ENCODE assay signal across 19 cellular contexts in the genomic region with DNA sequence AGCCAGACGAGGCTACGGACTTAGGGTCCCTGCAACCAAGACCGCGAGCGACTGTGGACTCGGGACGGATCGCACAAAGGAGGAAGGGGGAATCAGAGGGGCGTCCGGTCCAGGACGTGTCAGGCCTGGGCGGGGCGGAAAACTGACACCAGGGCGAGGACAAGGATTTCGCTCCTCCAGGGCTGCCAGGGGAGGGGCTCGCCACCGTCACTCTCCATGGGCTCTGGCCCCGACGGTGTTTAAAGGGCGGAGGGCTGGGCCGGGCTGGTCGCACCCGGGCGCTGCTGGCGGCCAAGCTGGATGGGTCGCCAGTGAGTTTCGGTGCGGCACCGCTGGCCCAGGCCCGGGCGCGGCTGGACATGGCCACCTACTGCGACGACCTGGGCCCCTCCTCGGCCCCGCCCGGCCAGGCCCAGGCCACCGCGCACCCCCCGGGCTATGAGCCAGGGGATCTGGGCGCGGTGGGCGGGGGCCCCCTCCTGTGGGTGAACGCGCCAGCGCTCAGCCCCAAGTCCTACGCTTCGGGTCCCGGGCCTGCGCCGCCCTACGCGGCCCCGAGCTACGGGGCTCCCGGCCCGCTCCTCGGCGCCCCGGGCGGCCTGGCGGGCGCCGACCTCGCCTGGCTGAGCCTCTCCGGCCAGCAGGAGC. TPM values are rescaled to one million over a fixed set of nuclear protein-coding genes. Genes with fewer than 3 reads are reported as not detected.
DNase-seq lines count a peak whose midpoint lies in the region; ATAC-seq, FAIRE-seq and TF ChIP-seq lines count a peak whose summit lies in the region.
"Had no signal": no experiment of that assay in that cellular context is flagged by ENCODE, and none has a peak within 500 bp of the region (broad histone marks: within the 10 kb centered on the region; RNA-seq: fewer than 3 reads in every experiment).

Gene FOXI2 (plus strand): TSS at position 271 of the 648 bp plus-strand sequence. CDS start 89 bp downstream, at position 360.

- no peaks in the 10 kb centered on the region for H4K20me1 ChIP-seq in GM23338 (replicated peaks; ENCODE audit: insufficient read depth)

- H3K4me1 ChIP-seq in GM23338 (ENCODE audit: insufficient read depth) (peaks cover 22% of the 10 kb centered on the region), ectodermal cell (ENCODE audit: control insufficient read depth, insufficient read depth, low read length) (peaks cover 21% of the 10 kb centered on the region), prostate gland (replicated peaks) (no peaks in the 10 kb centered on the region), right lobe of liver (peaks cover 0 to 5% (median 0%) of the 10 kb centered on the region in 4 donors)

- no peak for FAIRE-seq in D721Med (lab: Jason Lieb, UNC)
- FAIRE-seq: colon, K562, keratinocyte had no signal

- H2AFZ ChIP-seq in GM23338 = peak within 1 kb of the TSS; percentile 98

- peaks cover 77% of the 10 kb centered on the region for H3K27me3 Mint-ChIP-seq in GM23338 (ENCODE audit: insufficient read depth, low read depth, poor library complexity)

- no peaks in the 10 kb centered on the region for H3K36me3 Mint-ChIP-seq in GM23338 (ENCODE audit: low read depth)

- no peaks in the 10 kb centered on the region for H3K79me2 ChIP-seq in GM23338 (replicated peaks; ENCODE audit: insufficient read depth)

- no peak within 1 kb of the TSS for H3K27ac Mint-ChIP-seq in GM23338
- H3K27ac Mint-ChIP-seq: activated CD4-positive, alpha-beta T cell treated with anti-CD3 and anti-CD28 coated beads, Interleukin-2, amount 10 ng/mL, durations not matched to agents 24 days and 14 days; stimulated activated naive CD8-positive, alpha-beta T cell treated with anti-CD3 and anti-CD28 coated beads, Interleukin-15, Interleukin-2, amounts not matched to agents 100 ng/mL and 50 ng/mL, for 24 hours had no signal

- intact Hi-C loops in prostate gland (cut with DNase I) (no loop called here), right lobe of liver (cut with DNase I) (no loop called here)

- H3K4me1 Mint-ChIP-seq in GM23338 = peaks cover 28% of the 10 kb centered on the region
- H3K4me1 Mint-ChIP-seq: activated CD4-positive, alpha-beta T cell treated with anti-CD3 and anti-CD28 coated beads, Interleukin-2, amount 10 ng/mL, durations not matched to agents 24 days and 14 days had no signal

- peak within 1 kb of the TSS; percentile 80 for H3K4me3 ChIP-seq in GM23338
- H3K4me3 ChIP-seq in ectodermal cell (ENCODE audit: insufficient read depth, low read depth, low read length) = peak within 1 kb of the TSS; percentile 32
- H3K4me3 ChIP-seq in prostate gland = no peak within 1 kb of the TSS
- H3K4me3 ChIP-seq in right lobe of liver = no peak within 1 kb of the TSS
- H3K4me3 ChIP-seq: K562 had no signal

- ATAC-seq in GM23338 = peak; percentile 62
- ATAC-seq in GM21723 (IDR thresholded peaks at IDR 0.05; ENCODE audit: unreplicated experiment) = no peak
- no peak for ATAC-seq in right lobe of liver
- ATAC-seq in HG03439 (IDR thresholded peaks at IDR 0.05; ENCODE audit: unreplicated experiment) = no peak
- ATAC-seq: K562 had no signal

- H3K27ac ChIP-seq in GM23338 (ENCODE audit: low read depth) (no peak within 1 kb of the TSS), ectodermal cell (ENCODE audit: insufficient read depth, low read depth, low read length, poor library complexity, severe bottlenecking) (no peak within 1 kb of the TSS), prostate gland (no peak within 1 kb of the TSS), right lobe of liver (no peak within 1 kb of the TSS)

- 0 out of 2 replicates have a peak, but pooled peaks cover 2% of the 10 kb centered on the region for H3F3A ChIP-seq in GM23338 (replicated peaks; ENCODE audit: low read depth)

- TF ChIP-seq CTCF in GM23338 (conservative IDR thresholded peaks at IDR 0.05; ENCODE audit: low read depth in 2 of 2) = no peak
- TF ChIP-seq CTCF in prostate gland (IDR thresholded peaks at IDR 0.05) = no peak
- no peak for TF ChIP-seq CTCF in right lobe of liver (IDR thresholded peaks at IDR 0.05)
- no peak for TF ChIP-seq CTCF in D721Med (IDR thresholded peaks at IDR 0.05; ENCODE audit: insufficient read depth, missing control alignments)

- peak within 1 kb of the TSS; percentile 76 for H3K4me3 Mint-ChIP-seq in GM23338
- H3K4me3 Mint-ChIP-seq: activated CD4-positive, alpha-beta T cell treated with anti-CD3 and anti-CD28 coated beads, Interleukin-2, amount 10 ng/mL, durations not matched to agents 24 days and 14 days; stimulated activated naive CD8-positive, alpha-beta T cell treated with anti-CD3 and anti-CD28 coated beads, Interleukin-15, Interleukin-2, amounts not matched to agents 100 ng/mL and 50 ng/mL, for 24 hours had no signal

- peak within 1 kb of the TSS; percentile 95 for H3K4me2 ChIP-seq in GM23338

- H3K36me3 ChIP-seq in GM23338 (ENCODE audit: insufficient read depth) (no peaks in the 10 kb centered on the region), ectodermal cell (ENCODE audit: control insufficient read depth, insufficient read depth, low read length) (no peaks in the 10 kb centered on the region), prostate gland (no peaks in the 10 kb centered on the region), right lobe of liver (no peaks in the 10 kb centered on the region)

- peaks cover 75% of the 10 kb centered on the region for H3K27me3 ChIP-seq in GM23338 (ENCODE audit: insufficient read depth)
- H3K27me3 ChIP-seq in ectodermal cell (ENCODE audit: control insufficient read depth, insufficient read depth, low read length, poor library complexity, severe bottlenecking) = peaks cover 80% of the 10 kb centered on the region
- H3K27me3 ChIP-seq in prostate gland (replicated peaks; ENCODE audit: insufficient read depth) = peaks cover 27% of the 10 kb centered on the region
- peaks cover 0 to 26% of the 10 kb centered on the region in 2 donors for H3K27me3 ChIP-seq in right lobe of liver

- 1% methylated on average over 66 of the region's 66 CpGs for WGBS in ectodermal cell, 2 experiments
- WGBS in prostate gland = 3% methylated on average over 55 of the region's 66 CpGs
- WGBS in right lobe of liver (ENCODE audit: insufficient coverage, low coverage, low lambda C conversion rate, missing lambda C conversion rate) = under 1% methylated on average over 19 of the region's 66 CpGs

- H3K9me2 ChIP-seq in GM23338 (ENCODE audit: insufficient read depth) = peaks cover 6% of the 10 kb centered on the region; the same call in 1 of the 2 replicates

- DNase-seq in GM23338 (ENCODE audit: low spot score) (peak; percentile 90), iPS-NIHi11 (ENCODE audit: low spot score) (peak; percentile 70), prostate gland (ENCODE audit: low spot score) (no peak), right lobe of liver (no peak), D721Med (ENCODE audit: insufficient read length, low spot score) (no peak)
- DNase-seq: activated CD4-positive, alpha-beta T cell treated with anti-CD3 and anti-CD28 coated beads, Interleukin-2, amount 10 ng/mL, durations not matched to agents 24 days and 14 days; activated T-cell treated with anti-CD3 and anti-CD28 coated beads, Interleukin-2, amount 50 U/mL, for 48 hours; DMS153; GOT3; NCI-H1092 treated with DMSO at 0.1 percent for 48 hours; NK-92 treated with Interleukin-12 subunit alpha and Interleukin-12 subunit beta, amount 100 ng/mL, for 24 hours had no signal

- TF ChIP-seq POLR2A in prostate gland (IDR thresholded peaks at IDR 0.05) (peak; percentile 24), right lobe of liver (IDR thresholded peaks at IDR 0.05) (no peak)

- no peaks in the 10 kb centered on the region for H3K9me3 Mint-ChIP-seq in GM23338
- H3K9me3 Mint-ChIP-seq: activated CD4-positive, alpha-beta T cell treated with anti-CD3 and anti-CD28 coated beads, Interleukin-2, amount 10 ng/mL, durations not matched to agents 24 days and 14 days; stimulated activated naive CD8-positive, alpha-beta T cell treated with anti-CD3 and anti-CD28 coated beads, Interleukin-15, Interleukin-2, amounts not matched to agents 100 ng/mL and 50 ng/mL, for 24 hours had no signal

- H3K9me3 ChIP-seq in ectodermal cell (ENCODE audit: control insufficient read depth, low read length) = no peaks in the 10 kb centered on the region
- H3K9me3 ChIP-seq in prostate gland = no peaks in the 10 kb centered on the region
- H3K9me3 ChIP-seq in right lobe of liver = no peaks in the 10 kb centered on the region

TF ChIP-seq in GM23338, 12 proteins besides CTCF, POLR2A, EP300 and RAD21:
- TF ChIP-seq EZH2 (IDR thresholded peaks at IDR 0.05; ENCODE audit: low read depth, unreplicated experiment) (peak; percentile 3), JUNB (IDR thresholded peaks at IDR 0.05; ENCODE audit: unreplicated experiment) (no peak), NANOG (IDR thresholded peaks at IDR 0.05; ENCODE audit: borderline replicate concordance) (no peak), CREB1 (CRISPR knock-in tag; IDR thresholded peaks at IDR 0.05; ENCODE audit: low read depth) (0 out of 2 replicates have a peak, but pooled peaks have one; percentile 11), ZNF114 (CRISPR knock-in tag; IDR thresholded peaks at IDR 0.05) (no peak), POLR2AphosphoS5 (IDR thresholded peaks at IDR 0.05; ENCODE audit: low read depth) (peak; percentile 59; the same call in 1 of the 2 replicates), ZNF331 (CRISPR knock-in tag; IDR thresholded peaks at IDR 0.05; ENCODE audit: low read depth) (no peak)
TF ChIP-seq in GM23338: peak in this region for 3.

RNA-seq across cellular contexts. Expression of gene FOXI2, which starts in this region (rescaled TPM):
- total RNA-seq in GM23338 (2014; rRNA removed; shearing (Covaris generic)) = 1.1 and 1.3 TPM in 2 replicates
- polyA plus RNA-seq in GM23338 (2016; fragmentation: Nextera tagmentation; extraction: Ambion mirVana) = 0.74 and 1.1 TPM in 2 replicates
- polyA plus RNA-seq in ectodermal cell (2013, experiment 1 of 4) = 0.17 TPM
- 0.16 TPM for polyA plus RNA-seq in ectodermal cell (2013, experiment 2 of 4)
- 0.05 TPM for polyA plus RNA-seq in ectodermal cell (2013, experiment 3 of 4)
- polyA plus RNA-seq in ectodermal cell (2013, experiment 4 of 4) = 0.24 TPM
- total RNA-seq in prostate gland (under 1 TPM in 1 of 2 donors, not detected in 1; 0.17 TPM), right lobe of liver (not detected)
- total RNA-seq: activated CD4-positive, alpha-beta T cell treated with anti-CD3 and anti-CD28 coated beads, Interleukin-2, amount 10 ng/mL, durations not matched to agents 24 days and 14 days; K562; myocyte had no signal
- polyA plus RNA-seq: K562, keratinocyte had no signal

Comparison
In these comparisons a context has a peak if more than half of its experiments do, and no peak if none do; other contexts are left out.
1. DNase-seq: peak in GM23338 (single experiment) and iPS-NIHi11 (single experiment); none in prostate gland (single experiment), right lobe of liver (0 of 3) and D721Med (single experiment).
2. H3K4me3 ChIP-seq: peak in GM23338 (single experiment) and ectodermal cell (single experiment); none in prostate gland (0 of 2) and right lobe of liver (0 of 3).